ENCODE assay signal across 8 cellular contexts in the genomic region with DNA sequence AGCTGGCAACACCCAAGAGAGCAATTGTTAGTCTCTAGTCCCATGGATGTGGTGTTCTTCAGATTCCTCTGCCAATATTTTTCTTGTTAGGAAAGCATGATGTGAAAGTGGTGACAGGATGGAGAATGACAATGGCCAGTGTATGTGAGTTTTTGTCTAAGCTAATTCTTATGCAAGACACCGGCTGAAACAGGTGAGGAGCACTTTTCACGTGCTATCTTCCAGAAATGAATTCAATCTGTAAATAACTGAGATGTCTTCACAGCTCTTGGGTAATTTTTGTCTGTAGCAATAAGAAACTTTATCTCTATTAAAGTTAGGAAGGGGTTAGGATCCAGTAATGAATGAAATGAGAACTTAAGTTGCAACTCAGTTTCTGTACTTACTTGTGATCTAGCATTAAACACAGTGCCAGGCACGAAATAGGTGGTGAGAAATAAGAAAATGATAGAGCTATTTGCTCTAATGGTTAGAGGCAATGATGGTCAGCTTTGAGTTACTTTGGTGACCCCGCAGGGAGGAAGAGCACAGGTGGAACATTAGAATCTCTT. TPM values are rescaled to one million over a fixed set of nuclear protein-coding genes. Genes with fewer than 3 reads are reported as not detected.
DNase-seq lines count a peak whose midpoint lies in the region; ATAC-seq, FAIRE-seq and TF ChIP-seq lines count a peak whose summit lies in the region.

No MANE protein-coding gene starts in this region.

- H4K20me1 ChIP-seq in K562 (replicated peaks; ENCODE audit: control insufficient read depth, insufficient read depth, low read length): 0 out of 2 replicates have a peak, but pooled peaks cover 6% of the 10 kb centered on the region

- CTCF ChIA-PET in K562 (lab: Yijun Ruan, JAX; ENCODE audit: low intra/inter-chr PET ratio): no interaction called here

- H3K4me1 ChIP-seq in left ventricle myocardium inferior (peaks cover 64% of the 10 kb centered on the region), K562 (replicated peaks in 1 of 2; ENCODE audit: control insufficient read depth in 2 of 2, insufficient read depth in 2 of 2, low read length in 2 of 2) (peaks cover 9 to 44% of the 10 kb centered on the region in 2 experiments), mesodermal cell (ENCODE audit: control insufficient read depth, insufficient read depth, low read length, poor library complexity, severe bottlenecking) (peaks cover 12% of the 10 kb centered on the region)

- H3K4me3 ChIP-seq in left ventricle myocardium inferior (peak overlapping the region; percentile 92), K562 (peak overlapping the region; percentile 90), mesodermal cell (ENCODE audit: extremely low read depth, insufficient read depth, low read length, poor library complexity, severe bottlenecking) (peak overlapping the region; percentile 93)

- peak overlapping the region; percentile 99 for H2AFZ ChIP-seq in K562 (ENCODE audit: low read depth, low read length)

- TF ChIP-seq RAD21 in K562 (CRISPR knock-in tag; conservative IDR thresholded peaks at IDR 0.05 in 1 of 2, IDR thresholded peaks at IDR 0.05 in 1 of 2): no peak

- H3K36me3 ChIP-seq in left ventricle myocardium inferior: no peaks in the 10 kb centered on the region
- peaks cover 18% of the 10 kb centered on the region; the same call in 2 of the 3 replicates for H3K36me3 ChIP-seq in K562 (ENCODE audit: control insufficient read depth, insufficient read depth, low read length)
- H3K36me3 ChIP-seq in mesodermal cell (ENCODE audit: control insufficient read depth, insufficient read depth, low read length): no peaks in the 10 kb centered on the region

- no peaks in the 10 kb centered on the region for H3K27me3 ChIP-seq in left ventricle myocardium inferior (ENCODE audit: low read depth)
- H3K27me3 ChIP-seq in K562 (ENCODE audit: control insufficient read depth in 2 of 2, insufficient read depth in 2 of 2, low read length in 2 of 2): no peaks in the 10 kb centered on the region

- ATAC-seq in left cardiac atrium (no peak), K562 (no peak), HG03469 (IDR thresholded peaks at IDR 0.05; ENCODE audit: unreplicated experiment) (no peak)

- no peak for TF ChIP-seq EP300 in K562 (IDR thresholded peaks at IDR 0.05; ENCODE audit: low read length)

- peaks cover 94% of the 10 kb centered on the region for H3K79me2 ChIP-seq in K562 (ENCODE audit: control insufficient read depth, insufficient read depth, low read length)

- POLR2A ChIA-PET in K562 (lab: Yijun Ruan, JAX): interaction anchor here (0.6 to 3.8 kb wide), 15 partner anchors 8 to 573 kb away, joined by 3 to 43 read pairs (median 4); a partner anchor contains a TSS

- TSS peak; percentile 62 for BruUV-seq in K562 (replicated peaks; lab: Mats Ljungman, UMichigan)

- no peak for FAIRE-seq in K562 (lab: Jason Lieb, UNC)

- DNase-seq in left ventricle myocardium inferior (no peak), left cardiac atrium (no peak), K562 (ENCODE audit: extremely low read depth in 1 of 4, low spot score in 3 of 4) (peak in 1 of 4 experiments; percentile 25), SW480 (ENCODE audit: low spot score) (no peak), HT-29 (ENCODE audit: low spot score) (no peak), cortex of kidney (lab: John Stamatoyannopoulos, UW) (no peak)

- peak overlapping the region; percentile 99 for H3K4me2 ChIP-seq in K562 (ENCODE audit: insufficient read depth, low read length)

- TF ChIP-seq CTCF in left ventricle myocardium inferior (IDR thresholded peaks at IDR 0.05; ENCODE audit: borderline replicate concordance) (no peak), K562 (IDR thresholded peaks at IDR 0.05 in 2 of 3, conservative IDR thresholded peaks at IDR 0.05 in 1 of 3; ENCODE audit: insufficient read depth in 2 of 3, low read depth in 1 of 3, low read length in 3 of 3) (no peak)

- H3K9me3 ChIP-seq in left ventricle myocardium inferior (replicated peaks) (no peaks in the 10 kb centered on the region), K562 (replicated peaks; ENCODE audit: control insufficient read depth, insufficient read depth, low read depth, low read length) (no peaks in the 10 kb centered on the region), mesodermal cell (ENCODE audit: control insufficient read depth, low read length) (no peaks in the 10 kb centered on the region)

- H3K9ac ChIP-seq in K562 (ENCODE audit: insufficient read depth in 1 of 2, low read depth in 2 of 2, low read length in 2 of 2): peak overlapping the region; percentile 90 to 99

- 4% methylated on average over 4 of the region's 4 CpGs for WGBS in K562 (ENCODE audit: insufficient coverage, low coverage, missing lambda C conversion rate)
- 85 to 91% methylated on average over 3 of the region's 4 CpGs for WGBS in mesodermal cell (ENCODE audit: insufficient coverage in 2 of 2), 2 experiments

- peak overlapping the region; percentile 85 for H3K27ac ChIP-seq in left ventricle myocardium inferior (replicated peaks)
- H3K27ac ChIP-seq in K562 (ENCODE audit: extremely low read depth, low read depth, low read length): peak overlapping the region; percentile 91
- no peak overlapping the region for H3K27ac ChIP-seq in mesodermal cell (ENCODE audit: low read depth, low read length, severe bottlenecking)

- no peak for TF ChIP-seq POLR2A in K562 (conservative IDR thresholded peaks at IDR 0.05)

- no peaks in the 10 kb centered on the region for H3K9me1 ChIP-seq in K562 (ENCODE audit: control insufficient read depth, insufficient read depth, low read length)

- in situ Hi-C loops in K562 (cut with MboI): no loop called here

- intact Hi-C loops in left ventricle myocardium inferior (cut with micrococcal nuclease): no loop called here
- intact Hi-C loops in left cardiac atrium (cut with DNase I): no loop called here
- intact Hi-C loops in K562 (cut with micrococcal nuclease): loop anchor here (5.0 kb wide), 1 partner anchor 125 kb away; no protein-coding TSS in a partner anchor

TF ChIP-seq in K562, 482 proteins besides CTCF, POLR2A, EP300 and RAD21 (continues in another document):
- TF ChIP-seq GTF2A2 (tag; IDR thresholded peaks at IDR 0.05) (no peak), CEBPG (CRISPR knock-in tag; IDR thresholded peaks at IDR 0.05) (peak; percentile 73), CEBPG (tag; conservative IDR thresholded peaks at IDR 0.05 in 1 of 2, IDR thresholded peaks at IDR 0.05 in 1 of 2) (peak; percentile 73 to 83)
- TF ChIP-seq, protein P1, sequence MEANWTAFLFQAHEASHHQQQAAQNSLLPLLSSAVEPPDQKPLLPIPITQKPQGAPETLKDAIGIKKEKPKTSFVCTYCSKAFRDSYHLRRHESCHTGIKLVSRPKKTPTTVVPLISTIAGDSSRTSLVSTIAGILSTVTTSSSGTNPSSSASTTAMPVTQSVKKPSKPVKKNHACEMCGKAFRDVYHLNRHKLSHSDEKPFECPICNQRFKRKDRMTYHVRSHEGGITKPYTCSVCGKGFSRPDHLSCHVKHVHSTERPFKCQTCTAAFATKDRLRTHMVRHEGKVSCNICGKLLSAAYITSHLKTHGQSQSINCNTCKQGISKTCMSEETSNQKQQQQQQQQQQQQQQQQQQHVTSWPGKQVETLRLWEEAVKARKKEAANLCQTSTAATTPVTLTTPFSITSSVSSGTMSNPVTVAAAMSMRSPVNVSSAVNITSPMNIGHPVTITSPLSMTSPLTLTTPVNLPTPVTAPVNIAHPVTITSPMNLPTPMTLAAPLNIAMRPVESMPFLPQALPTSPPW (CRISPR knock-in tag; IDR thresholded peaks at IDR 0.05): peak; percentile 3; the same call in 1 of the 2 replicates
- TF ChIP-seq, protein P2, sequence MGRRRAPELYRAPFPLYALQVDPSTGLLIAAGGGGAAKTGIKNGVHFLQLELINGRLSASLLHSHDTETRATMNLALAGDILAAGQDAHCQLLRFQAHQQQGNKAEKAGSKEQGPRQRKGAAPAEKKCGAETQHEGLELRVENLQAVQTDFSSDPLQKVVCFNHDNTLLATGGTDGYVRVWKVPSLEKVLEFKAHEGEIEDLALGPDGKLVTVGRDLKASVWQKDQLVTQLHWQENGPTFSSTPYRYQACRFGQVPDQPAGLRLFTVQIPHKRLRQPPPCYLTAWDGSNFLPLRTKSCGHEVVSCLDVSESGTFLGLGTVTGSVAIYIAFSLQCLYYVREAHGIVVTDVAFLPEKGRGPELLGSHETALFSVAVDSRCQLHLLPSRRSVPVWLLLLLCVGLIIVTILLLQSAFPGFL (CRISPR knock-in tag; IDR thresholded peaks at IDR 0.05): 0 out of 2 replicates have a peak, but pooled peaks have one; percentile 32
- TF ChIP-seq, protein P3, sequence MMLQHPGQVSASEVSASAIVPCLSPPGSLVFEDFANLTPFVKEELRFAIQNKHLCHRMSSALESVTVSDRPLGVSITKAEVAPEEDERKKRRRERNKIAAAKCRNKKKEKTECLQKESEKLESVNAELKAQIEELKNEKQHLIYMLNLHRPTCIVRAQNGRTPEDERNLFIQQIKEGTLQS (IDR thresholded peaks at IDR 0.05): 0 out of 2 replicates have a peak, but pooled peaks have one; percentile 6
- TF ChIP-seq, protein P3 (CRISPR knock-in tag; conservative IDR thresholded peaks at IDR 0.05): no peak

RNA-seq across cellular contexts. Expression of a gene that starts 0.7 kb away (rescaled TPM):
- total RNA-seq in left ventricle myocardium inferior (26.4 TPM), left cardiac atrium (10 to 100 TPM; 25.9 to 27.4 TPM), K562 (2014; rRNA removed) (144 and 211 TPM in 2 replicates), K562 (2014; rRNA removed; fragmentation: Illumina TruSeq; extraction: Trizol) (80.7 and 91.4 TPM in 2 replicates), K562 (2015; rRNA removed; fragmentation: Illumina TruSeq; extraction: Trizol) (66.2 and 73.4 TPM in 2 replicates), K562 (2021) (95.6 and 97.1 TPM in 2 replicates)
- 22.6 and 91.3 TPM in 2 replicates for total RNA-seq in K562 (2011; cell fraction: chromatin; rRNA removed; ENCODE audit: low replicate concordance)
- total RNA-seq in K562 (2011; cell fraction: nucleolus; rRNA removed): 7.7 and 12.5 TPM in 2 replicates
- total RNA-seq in K562 (2011; cell fraction: nucleoplasm; rRNA removed): 32.9 and 66.5 TPM in 2 replicates
- polyA plus RNA-seq in K562 (2011; rRNA removed) (30.5 and 63.1 TPM in 2 replicates), K562 (2014; fragmentation: Illumina TruSeq; extraction: Trizol) (43.8 and 53.3 TPM in 2 replicates), K562 (2014; fragmentation: Nextera tagmentation; extraction: Ambion mirVana) (10 to 100 TPM; 15.5 to 15.6 TPM), K562 (2014; rRNA removed) (55.5 and 60.1 TPM in 2 replicates)
- 10.1 and 10.3 TPM in 2 replicates for polyA plus RNA-seq in K562 (2011; cell fraction: cytosol; rRNA removed)
- polyA plus RNA-seq in K562 (2011; cell fraction: nucleus; rRNA removed): 11.9 and 21.7 TPM in 2 replicates
- polyA plus RNA-seq in K562 (2012): 39.2 and 44.1 TPM in 2 replicates
- polyA minus RNA-seq in K562 (2011; rRNA and poly(A)+ RNA removed): 78.3 and 102 TPM in 2 replicates
- 27.3 and 41.2 TPM in 2 replicates for polyA minus RNA-seq in K562 (2011; cell fraction: cytosol; rRNA and poly(A)+ RNA removed)
- 27.6 and 51.5 TPM in 2 replicates for polyA minus RNA-seq in K562 (2011; cell fraction: nucleus; rRNA and poly(A)+ RNA removed)
- polyA plus RNA-seq in mesodermal cell (2013, experiment 1 of 2): 27.7 TPM
- polyA plus RNA-seq in mesodermal cell (2013, experiment 2 of 2): 24.0 TPM
- total RNA-seq in HT-29 (2014; rRNA removed; shearing (Covaris generic)): 121 and 131 TPM in 2 replicates
